8 cellular contexts compared by ENCODE assay signal in genomic region chr2:160411167-160411566, GRCh38.
A peak's percentile ranks its signal among the peaks of the same experiment; 100 is the strongest.
DNase-seq lines count a peak whose midpoint lies in the region; ATAC-seq and TF ChIP-seq lines count a peak whose summit lies in the region.

No MANE protein-coding gene starts in this region.

- H3K27me3 ChIP-seq in MM.1S (replicated peaks; ENCODE audit: insufficient read depth, low read length), result no peaks in the 10 kb centered on the region
- no peaks in the 10 kb centered on the region for H3K27me3 ChIP-seq in naive thymus-derived CD4-positive, alpha-beta T cell (ENCODE audit: control insufficient read depth in 2 of 2, insufficient read depth in 2 of 2, low read length in 2 of 2)

- peak overlapping the region; percentile 8 for H2AFZ ChIP-seq in MM.1S (ENCODE audit: low read length)

- no peaks in the 10 kb centered on the region for H3K9me3 ChIP-seq in MM.1S (replicated peaks; ENCODE audit: insufficient read depth, low read length)
- no peaks in the 10 kb centered on the region for H3K9me3 ChIP-seq in naive thymus-derived CD4-positive, alpha-beta T cell (ENCODE audit: control insufficient read depth in 2 of 3, low read length in 3 of 3)

- peak overlapping the region; percentile 49; the same call in 1 of the 2 replicates for H3K27ac ChIP-seq in MM.1S (ENCODE audit: low read length)
- peak overlapping the region; percentile 45 for H3K27ac ChIP-seq in naive thymus-derived CD4-positive, alpha-beta T cell (ENCODE audit: low read depth, low read length)

- DNase-seq in MM.1S, result peak; percentile 34
- DNase-seq in activated naive CD4-positive, alpha-beta T cell treated with anti-CD3 and anti-CD28 coated beads, Interleukin-2, amount 10 ng/mL, durations not matched to agents 7 days and 5 days, result peak; percentile 53
- DNase-seq in naive thymus-derived CD4-positive, alpha-beta T cell, result no peak
- no peak for DNase-seq in WTC11 (ENCODE audit: low spot score)

- peak overlapping the region; percentile 57 for H3K4me3 Mint-ChIP-seq in activated naive CD4-positive, alpha-beta T cell treated with anti-CD3 and anti-CD28 coated beads, Interleukin-2, amount 10 ng/mL, durations not matched to agents 7 days and 5 days
- peak overlapping the region; percentile 32 to 86 (median 70) for H3K4me3 Mint-ChIP-seq in naive thymus-derived CD4-positive, alpha-beta T cell
- no peak overlapping the region for H3K4me3 Mint-ChIP-seq in WTC11

- intact Hi-C loops in naive thymus-derived CD4-positive, alpha-beta T cell (cut with micrococcal nuclease), result loop anchor here in 1 of 2 donors (1.0 to 10.0 kb wide), 3 partner anchors 9 to 834 kb away; no protein-coding TSS in a partner anchor

- no peaks in the 10 kb centered on the region for H3K27me3 Mint-ChIP-seq in activated naive CD4-positive, alpha-beta T cell treated with anti-CD3 and anti-CD28 coated beads, Interleukin-2, amount 10 ng/mL, durations not matched to agents 7 days and 5 days
- H3K27me3 Mint-ChIP-seq in naive thymus-derived CD4-positive, alpha-beta T cell, result peaks cover 0 to 7% (median 0%) of the 10 kb centered on the region in 5 donors
- H3K27me3 Mint-ChIP-seq in WTC11 (ENCODE audit: low read depth), result peaks cover 14% of the 10 kb centered on the region

- peak; percentile 36 for ATAC-seq in GM19324 (IDR thresholded peaks at IDR 0.05; ENCODE audit: low FRiP score, unreplicated experiment)
- ATAC-seq in naive thymus-derived CD4-positive, alpha-beta T cell, result no peak
- ATAC-seq in HG03565 (IDR thresholded peaks at IDR 0.05; ENCODE audit: unreplicated experiment), result no peak
- no peak for ATAC-seq in HG02588 (IDR thresholded peaks at IDR 0.05; ENCODE audit: unreplicated experiment)
- ATAC-seq in HG02623 (IDR thresholded peaks at IDR 0.05; ENCODE audit: unreplicated experiment), result no peak
- no peak for ATAC-seq in WTC11

- peaks cover 23% of the 10 kb centered on the region for H3K36me3 Mint-ChIP-seq in activated naive CD4-positive, alpha-beta T cell treated with anti-CD3 and anti-CD28 coated beads, Interleukin-2, amount 10 ng/mL, durations not matched to agents 7 days and 5 days
- peaks cover 0 to 16% (median 0%) of the 10 kb centered on the region in 5 donors for H3K36me3 Mint-ChIP-seq in naive thymus-derived CD4-positive, alpha-beta T cell
- H3K36me3 Mint-ChIP-seq in WTC11, result no peaks in the 10 kb centered on the region

- H3K4me3 ChIP-seq in MM.1S (ENCODE audit: low read length), result no peak overlapping the region; the same call in 1 of the 2 replicates
- peak overlapping the region; percentile 2 for H3K4me3 ChIP-seq in naive thymus-derived CD4-positive, alpha-beta T cell (ENCODE audit: low read length)

- POLR2A ChIA-PET in naive thymus-derived CD4-positive, alpha-beta T cell (lab: Charles Lee), result interaction anchor here (0.8 to 3.6 kb wide), 3 partner anchors 9 to 725 kb away, joined by 3 to 26 read pairs (median 7); no protein-coding TSS in a partner anchor
- POLR2A ChIA-PET in WTC11 (lab: Charles Lee), result no interaction called here

- H4K20me1 ChIP-seq in MM.1S (ENCODE audit: insufficient read depth, low read length), result no peaks in the 10 kb centered on the region

- CTCF ChIA-PET in activated naive CD4-positive, alpha-beta T cell treated with anti-CD3 and anti-CD28 coated beads, Interleukin-2, amount 10 ng/mL, durations not matched to agents 7 days and 5 days (lab: Charles Lee), result interaction anchor here (0.7 to 3.9 kb wide), 2 partner anchors 18 to 114 kb away, joined by 3 to 21 read pairs; no protein-coding TSS in a partner anchor
- CTCF ChIA-PET in naive thymus-derived CD4-positive, alpha-beta T cell (lab: Charles Lee), result interaction anchor here (0.6 to 2.8 kb wide), 2 partner anchors 17 to 1584 kb away, joined by 3 to 15 read pairs; no protein-coding TSS in a partner anchor
- CTCF ChIA-PET in WTC11 (lab: Charles Lee), result interaction anchor here (0.6 to 1.5 kb wide), 3 partner anchors 18 to 558 kb away, joined by 3 to 4 read pairs (median 3); no protein-coding TSS in a partner anchor

- peaks cover 72% of the 10 kb centered on the region for H3K4me1 Mint-ChIP-seq in activated naive CD4-positive, alpha-beta T cell treated with anti-CD3 and anti-CD28 coated beads, Interleukin-2, amount 10 ng/mL, durations not matched to agents 7 days and 5 days
- H3K4me1 Mint-ChIP-seq in naive thymus-derived CD4-positive, alpha-beta T cell, result peaks cover 42 to 77% (median 69%) of the 10 kb centered on the region in 7 donors
- H3K4me1 Mint-ChIP-seq in WTC11, result peaks cover 31% of the 10 kb centered on the region

- peaks cover 29% of the 10 kb centered on the region for H3K4me1 ChIP-seq in MM.1S (ENCODE audit: low read length)
- peaks cover 34 to 36% of the 10 kb centered on the region in 2 donors for H3K4me1 ChIP-seq in naive thymus-derived CD4-positive, alpha-beta T cell (ENCODE audit: control insufficient read depth in 2 of 2, insufficient read depth in 2 of 2, low read length in 2 of 2)

- H3K36me3 ChIP-seq in MM.1S (replicated peaks; ENCODE audit: insufficient read depth, low read length), result no peaks in the 10 kb centered on the region
- no peaks in the 10 kb centered on the region for H3K36me3 ChIP-seq in naive thymus-derived CD4-positive, alpha-beta T cell (ENCODE audit: control insufficient read depth in 2 of 3, insufficient read depth in 3 of 3, low read length in 3 of 3)

- no peaks in the 10 kb centered on the region for H3K9me2 ChIP-seq in MM.1S (replicated peaks; ENCODE audit: insufficient read depth, low read length)

- H3K27ac Mint-ChIP-seq in activated naive CD4-positive, alpha-beta T cell treated with anti-CD3 and anti-CD28 coated beads, Interleukin-2, amount 10 ng/mL, durations not matched to agents 7 days and 5 days, result peak overlapping the region; percentile 93
- peak overlapping the region; percentile 68 to 93 (median 89) for H3K27ac Mint-ChIP-seq in naive thymus-derived CD4-positive, alpha-beta T cell
- no peak overlapping the region for H3K27ac Mint-ChIP-seq in WTC11

- H3K79me2 ChIP-seq in MM.1S (ENCODE audit: low read length), result peaks cover 10% of the 10 kb centered on the region

- no peak for TF ChIP-seq CTCF in MM.1S (IDR thresholded peaks at IDR 0.05; ENCODE audit: low read length)
- TF ChIP-seq CTCF in WTC11 (IDR thresholded peaks at IDR 0.05), result no peak

- H3K9ac ChIP-seq in MM.1S (ENCODE audit: low read length), result 0 out of 2 replicates have a peak overlapping the region, but pooled peaks have one; percentile 9

- peak overlapping the region; percentile 74 for H3K4me2 ChIP-seq in MM.1S (ENCODE audit: low read depth, low read length)

- H3F3A ChIP-seq in MM.1S (ENCODE audit: insufficient read depth, low read length), result peaks cover 31% of the 10 kb centered on the region

- H3K9me3 Mint-ChIP-seq in activated naive CD4-positive, alpha-beta T cell treated with anti-CD3 and anti-CD28 coated beads, Interleukin-2, amount 10 ng/mL, durations not matched to agents 7 days and 5 days, result no peaks in the 10 kb centered on the region
- peaks cover 0 to 6% (median 0%) of the 10 kb centered on the region in 11 donors for H3K9me3 Mint-ChIP-seq in naive thymus-derived CD4-positive, alpha-beta T cell
- H3K9me3 Mint-ChIP-seq in WTC11, result no peaks in the 10 kb centered on the region

TF ChIP-seq in WTC11, 78 proteins besides CTCF, POLR2A, EP300 and RAD21:
- TF ChIP-seq TP53 (CRISPR knock-in tag; IDR thresholded peaks at IDR 0.05) (no peak), TEAD1 (CRISPR knock-in tag; IDR thresholded peaks at IDR 0.05) (no peak), ZNF671 (CRISPR knock-in tag; IDR thresholded peaks at IDR 0.05) (no peak), FOXK1 (CRISPR knock-in tag; IDR thresholded peaks at IDR 0.05) (no peak), RORB (CRISPR knock-in tag; IDR thresholded peaks at IDR 0.05) (no peak), IRF2 (CRISPR knock-in tag; IDR thresholded peaks at IDR 0.05; ENCODE audit: borderline replicate concordance, low read depth) (no peak), SOX15 (CRISPR knock-in tag; IDR thresholded peaks at IDR 0.05) (no peak)

Comparison
In these comparisons a context has a peak if more than half of its experiments do, and no peak if none do; other contexts are left out.
1. DNase-seq: peak in MM.1S (single experiment) and activated naive CD4-positive, alpha-beta T cell treated with anti-CD3 and anti-CD28 coated beads, Interleukin-2, amount 10 ng/mL, durations not matched to agents 7 days and 5 days (single experiment); none in naive thymus-derived CD4-positive, alpha-beta T cell (0 of 9) and WTC11 (single experiment).